Comparison of ENCODE assay signal across 3 cellular contexts in the genomic region with DNA sequence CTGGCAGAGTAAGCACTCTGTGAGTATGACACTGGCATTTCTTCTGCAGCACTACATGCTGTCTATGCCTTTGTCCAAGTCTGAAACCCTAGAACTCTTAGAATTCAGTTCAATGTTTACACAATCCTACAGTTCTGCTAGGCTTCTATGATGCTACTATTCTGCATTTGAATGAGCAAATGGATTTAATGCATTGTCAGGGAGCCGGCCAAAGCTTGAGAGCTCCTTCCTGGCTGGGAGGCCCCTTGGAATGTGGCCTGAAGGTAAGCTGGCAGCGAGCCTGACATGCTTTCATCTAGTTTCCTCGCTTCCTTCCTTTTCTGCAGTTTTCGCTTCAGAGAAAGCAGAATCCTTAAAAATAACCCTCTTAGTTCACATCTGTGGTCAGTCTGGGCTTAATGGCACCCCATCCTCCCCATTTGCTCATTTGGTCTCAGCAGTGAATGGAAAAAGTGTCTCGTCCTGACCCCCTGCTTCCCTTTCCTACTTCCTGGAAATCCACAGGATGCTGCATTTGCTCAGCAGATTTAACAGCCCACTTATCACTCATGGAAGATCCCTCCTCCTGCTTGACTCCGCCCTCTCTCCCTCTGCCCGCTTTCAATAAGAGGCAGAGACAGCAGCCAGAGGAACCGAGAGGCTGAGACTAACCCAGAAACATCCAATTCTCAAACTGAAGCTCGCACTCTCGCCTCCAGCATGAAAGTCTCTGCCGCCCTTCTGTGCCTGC.
TF ChIP-seq lines count a peak whose summit lies in the region.

CCL2 (plus strand) TSS at position 635 of the 730 bp plus-strand sequence; CDS start at position 700, 65 bp downstream.

TF ChIP-seq in liver, 16 proteins besides CTCF, POLR2A, EP300 and RAD21:
- TF ChIP-seq REST (IDR thresholded peaks at IDR 0.05) (peak; percentile 24), RXRA (IDR thresholded peaks at IDR 0.05) (peak in 1 of 2 donors; percentile 12), MAX (IDR thresholded peaks at IDR 0.05) (peak; percentile 76), JUND (IDR thresholded peaks at IDR 0.05) (peak; percentile 19 to 54), FOXA1 (IDR thresholded peaks at IDR 0.05) (no peak), ZBTB33 (IDR thresholded peaks at IDR 0.05) (no peak), GABPA (IDR thresholded peaks at IDR 0.05 in 1 of 2, conservative IDR thresholded peaks at IDR 0.05 in 1 of 2) (no peak), ATF3 (IDR thresholded peaks at IDR 0.05) (no peak), FOXA2 (IDR thresholded peaks at IDR 0.05) (no peak), EGR1 (IDR thresholded peaks at IDR 0.05; ENCODE audit: low read depth in 2 of 2) (peak; percentile 38 to 50), HNF4G (IDR thresholded peaks at IDR 0.05) (no peak), NR2F2 (IDR thresholded peaks at IDR 0.05) (peak; percentile 89), HNF4A (conservative IDR thresholded peaks at IDR 0.05) (no peak), SP1 (IDR thresholded peaks at IDR 0.05) (peak; percentile 46)

TF ChIP-seq in HepG2, 621 proteins besides CTCF, POLR2A, EP300 and RAD21:
- TF ChIP-seq MXI1 (IDR thresholded peaks at IDR 0.05; ENCODE audit: borderline replicate concordance, low read depth, low read length) (no peak), RFX3 (CRISPR knock-in tag; IDR thresholded peaks at IDR 0.05) (no peak), ZFP37 (CRISPR knock-in tag; IDR thresholded peaks at IDR 0.05; ENCODE audit: borderline replicate concordance) (no peak), ZNF557 (CRISPR knock-in tag; IDR thresholded peaks at IDR 0.05) (no peak), ZNF549 (CRISPR knock-in tag; IDR thresholded peaks at IDR 0.05) (no peak), ZNF552 (CRISPR knock-in tag; IDR thresholded peaks at IDR 0.05; ENCODE audit: borderline replicate concordance) (no peak), ZBTB39 (CRISPR knock-in tag; IDR thresholded peaks at IDR 0.05) (no peak), HHEX (CRISPR knock-in tag; IDR thresholded peaks at IDR 0.05) (no peak), ZSCAN12 (CRISPR knock-in tag; IDR thresholded peaks at IDR 0.05) (no peak), ZSCAN9 (CRISPR knock-in tag; IDR thresholded peaks at IDR 0.05; ENCODE audit: borderline replicate concordance) (no peak), TAF15 (IDR thresholded peaks at IDR 0.05; ENCODE audit: low read depth, low read length, poor library complexity, severe bottlenecking) (no peak), HOXA5 (CRISPR knock-in tag; IDR thresholded peaks at IDR 0.05) (no peak), ZBTB38 (CRISPR knock-in tag; IDR thresholded peaks at IDR 0.05) (no peak), ZNF841 (CRISPR knock-in tag; IDR thresholded peaks at IDR 0.05; ENCODE audit: borderline replicate concordance) (no peak), ZNF7 (CRISPR knock-in tag; IDR thresholded peaks at IDR 0.05) (no peak), ZBTB10 (CRISPR knock-in tag; IDR thresholded peaks at IDR 0.05; ENCODE audit: borderline replicate concordance) (no peak), ZNF292 (CRISPR knock-in tag; IDR thresholded peaks at IDR 0.05; ENCODE audit: borderline replicate concordance, low read depth) (no peak)
- TF ChIP-seq, protein P1, sequence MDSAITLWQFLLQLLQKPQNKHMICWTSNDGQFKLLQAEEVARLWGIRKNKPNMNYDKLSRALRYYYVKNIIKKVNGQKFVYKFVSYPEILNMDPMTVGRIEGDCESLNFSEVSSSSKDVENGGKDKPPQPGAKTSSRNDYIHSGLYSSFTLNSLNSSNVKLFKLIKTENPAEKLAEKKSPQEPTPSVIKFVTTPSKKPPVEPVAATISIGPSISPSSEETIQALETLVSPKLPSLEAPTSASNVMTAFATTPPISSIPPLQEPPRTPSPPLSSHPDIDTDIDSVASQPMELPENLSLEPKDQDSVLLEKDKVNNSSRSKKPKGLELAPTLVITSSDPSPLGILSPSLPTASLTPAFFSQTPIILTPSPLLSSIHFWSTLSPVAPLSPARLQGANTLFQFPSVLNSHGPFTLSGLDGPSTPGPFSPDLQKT (CRISPR knock-in tag; IDR thresholded peaks at IDR 0.05; ENCODE audit: borderline replicate concordance): no peak
- TF ChIP-seq, protein P2, sequence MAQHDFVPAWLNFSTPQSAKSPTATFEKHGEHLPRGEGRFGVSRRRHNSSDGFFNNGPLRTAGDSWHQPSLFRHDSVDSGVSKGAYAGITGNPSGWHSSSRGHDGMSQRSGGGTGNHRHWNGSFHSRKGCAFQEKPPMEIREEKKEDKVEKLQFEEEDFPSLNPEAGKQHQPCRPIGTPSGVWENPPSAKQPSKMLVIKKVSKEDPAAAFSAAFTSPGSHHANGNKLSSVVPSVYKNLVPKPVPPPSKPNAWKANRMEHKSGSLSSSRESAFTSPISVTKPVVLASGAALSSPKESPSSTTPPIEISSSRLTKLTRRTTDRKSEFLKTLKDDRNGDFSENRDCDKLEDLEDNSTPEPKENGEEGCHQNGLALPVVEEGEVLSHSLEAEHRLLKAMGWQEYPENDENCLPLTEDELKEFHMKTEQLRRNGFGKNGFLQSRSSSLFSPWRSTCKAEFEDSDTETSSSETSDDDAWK (CRISPR knock-in tag; IDR thresholded peaks at IDR 0.05): no peak

TF ChIP-seq in K562, 482 proteins besides CTCF, POLR2A, EP300 and RAD21:
- TF ChIP-seq CBX2 (IDR thresholded peaks at IDR 0.05; ENCODE audit: insufficient read depth, low read length, poor library complexity, severe bottlenecking) (no peak), CTBP1 (IDR thresholded peaks at IDR 0.05; ENCODE audit: borderline replicate concordance) (peak; percentile 35; the same call in 1 of the 2 replicates), WHSC1 (IDR thresholded peaks at IDR 0.05; ENCODE audit: low read length) (no peak), CHD7 (IDR thresholded peaks at IDR 0.05; ENCODE audit: low read depth, low read length) (no peak), CEBPB (tag; IDR thresholded peaks at IDR 0.05) (no peak), HMG20A (CRISPR knock-in tag; conservative IDR thresholded peaks at IDR 0.05) (no peak), RCOR1 (IDR thresholded peaks at IDR 0.05; ENCODE audit: borderline replicate concordance in 1 of 2, low read depth in 2 of 2, low read length in 2 of 2) (peak in 1 of 2 experiments; percentile 14; a peak in 1 of 4 replicates), ESRRA (IDR thresholded peaks at IDR 0.05; ENCODE audit: borderline replicate concordance, low read depth) (no peak), ELF1 (tag; IDR thresholded peaks at IDR 0.05) (peak; percentile 52), FOXP1 (CRISPR knock-in tag; IDR thresholded peaks at IDR 0.05) (no peak), ZNF282 (CRISPR knock-in tag; IDR thresholded peaks at IDR 0.05) (no peak), LEF1 (IDR thresholded peaks at IDR 0.05) (no peak), PKNOX1 (IDR thresholded peaks at IDR 0.05) (peak; percentile 75), STAT5A (IDR thresholded peaks at IDR 0.05; ENCODE audit: borderline replicate concordance, low read length) (no peak), TRIM28 (IDR thresholded peaks at IDR 0.05) (no peak), PHF8 (IDR thresholded peaks at IDR 0.05; ENCODE audit: borderline replicate concordance, low read length) (no peak), PRDM10 (IDR thresholded peaks at IDR 0.05; ENCODE audit: partially characterized antibody) (no peak), NCOA6 (IDR thresholded peaks at IDR 0.05) (no peak), JUNB (CRISPR knock-in tag; conservative IDR thresholded peaks at IDR 0.05) (no peak)
- TF ChIP-seq, protein P3, sequence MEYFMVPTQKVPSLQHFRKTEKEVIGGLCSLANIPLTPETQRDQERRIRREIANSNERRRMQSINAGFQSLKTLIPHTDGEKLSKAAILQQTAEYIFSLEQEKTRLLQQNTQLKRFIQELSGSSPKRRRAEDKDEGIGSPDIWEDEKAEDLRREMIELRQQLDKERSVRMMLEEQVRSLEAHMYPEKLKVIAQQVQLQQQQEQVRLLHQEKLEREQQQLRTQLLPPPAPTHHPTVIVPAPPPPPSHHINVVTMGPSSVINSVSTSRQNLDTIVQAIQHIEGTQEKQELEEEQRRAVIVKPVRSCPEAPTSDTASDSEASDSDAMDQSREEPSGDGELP (CRISPR knock-in tag; IDR thresholded peaks at IDR 0.05; ENCODE audit: borderline replicate concordance): no peak
TF ChIP-seq in K562: peak in this region for 4.
